8 cellular contexts compared by ENCODE assay signal in genomic region chrX:73855546-73855945, GRCh38. TPM values are rescaled to one million over a fixed set of nuclear protein-coding genes. Genes with fewer than 3 reads are reported as not detected.
A peak's percentile ranks its signal among the peaks of the same experiment; 100 is the strongest.
DNase-seq lines count a peak whose midpoint lies in the region; ATAC-seq and TF ChIP-seq lines count a peak whose summit lies in the region.

No MANE protein-coding gene starts in this region.

- peaks cover 13% of the 10 kb centered on the region for H3K9me3 Mint-ChIP-seq in chondrocyte (ENCODE audit: low read depth)

- H3K4me3 Mint-ChIP-seq in chondrocyte (ENCODE audit: unreplicated experiment) = no peak overlapping the region

- no peaks in the 10 kb centered on the region for H3K27me3 ChIP-seq in BE2C

- H3K27ac Mint-ChIP-seq in chondrocyte (ENCODE audit: unreplicated experiment) = no peak overlapping the region

- DNase-seq in BE2C (peak; percentile 55), GOT3 (lab: John Stamatoyannopoulos, UW) (peak; percentile 6), NCI-H2196 treated with DMSO at 0.1 percent for 48 hours (lab: John Stamatoyannopoulos, UW; ENCODE audit: unreplicated experiment) (peak; percentile 0), chondrocyte (ENCODE audit: low spot score) (no peak), lower leg skin (ENCODE audit: low spot score in 2 of 2) (peak; percentile 32 to 92)
- peak; percentile 22 to 62 for DNase-seq in activated CD4-positive, alpha-beta T cell treated with anti-CD3 and anti-CD28 coated beads for 24 hours (ENCODE audit: low read depth in 2 of 2)
- peak; percentile 14 to 43 (median 16) for DNase-seq in stimulated activated CD4-positive, alpha-beta T cell treated with anti-CD3 and anti-CD28 coated beads, TNF-alpha, amount 100 ng/mL, for 48 hours (ENCODE audit: low read depth in 3 of 3)

- no peaks in the 10 kb centered on the region for H3K9me3 ChIP-seq in BE2C

- no peaks in the 10 kb centered on the region for H3K36me3 ChIP-seq in BE2C

- 0% methylated on average over 2 of the region's 2 CpGs for WGBS in lower leg skin, 2 donors

- no peaks in the 10 kb centered on the region for H3K27me3 Mint-ChIP-seq in chondrocyte (ENCODE audit: low read depth)

- no peaks in the 10 kb centered on the region for H3K4me1 ChIP-seq in BE2C

- intact Hi-C loops in lower leg skin (cut with DNase I; ENCODE audit: low total_unique reads) = loop anchor here (10.0 kb wide), 1 partner anchor 489 kb away; no protein-coding TSS in a partner anchor

- peaks cover 2% of the 10 kb centered on the region for H3K36me3 Mint-ChIP-seq in chondrocyte (ENCODE audit: low read depth)

- H3K4me1 Mint-ChIP-seq in chondrocyte (ENCODE audit: low read depth) = no peaks in the 10 kb centered on the region

- no peak for TF ChIP-seq POLR2A in lower leg skin (IDR thresholded peaks at IDR 0.05)

- no peak overlapping the region for H3K4me3 ChIP-seq in BE2C (ENCODE audit: low read depth, low read length)
- no peak overlapping the region for H3K4me3 ChIP-seq in lower leg skin (ENCODE audit: low read depth, poor library complexity, severe bottlenecking)

- TF ChIP-seq CTCF in BE2C (IDR thresholded peaks at IDR 0.05; ENCODE audit: low read depth, low read length) = peak; percentile 72
- peak; percentile 93 for TF ChIP-seq CTCF in chondrocyte (IDR thresholded peaks at IDR 0.05)
- no peak for TF ChIP-seq CTCF in lower leg skin (IDR thresholded peaks at IDR 0.05)

- no peak for ATAC-seq in GM18858 (IDR thresholded peaks at IDR 0.05; ENCODE audit: unreplicated experiment)

RNA-seq across cellular contexts. Expression of gene XIST, which starts 3.0 kb away (rescaled TPM):
- 3.1 TPM for polyA plus RNA-seq in BE2C (2012; ENCODE audit: insufficient read depth, insufficient read length, low read depth)
- total RNA-seq in chondrocyte (not detected in 3 replicates), lower leg skin (100 to 1,000 TPM in 2 of 4 donors, 1 to 10 TPM in 1, under 1 TPM in 1; 0.55 to 273 (median 67.4) TPM)

Comparison
In these comparisons a context has a peak if more than half of its experiments do, and no peak if none do; other contexts are left out.
1. CTCF ChIP-seq: peak in BE2C (single experiment) and chondrocyte (single experiment); none in lower leg skin (0 of 3).